1 cellular context compared by ENCODE assay signal in genomic region chr2:222892321-222892720, GRCh38.
TF ChIP-seq lines count a peak whose summit lies in the region.

No MANE protein-coding gene starts in this region.

TF ChIP-seq in SK-N-SH, 30 proteins besides CTCF, POLR2A, EP300 and RAD21 (continued from another document):
- no peak for TF ChIP-seq REST (IDR thresholded peaks at IDR 0.05; ENCODE audit: low read depth, low read length)
- no peak for TF ChIP-seq NRF1 (IDR thresholded peaks at IDR 0.05; ENCODE audit: low read depth, low read length)
- TF ChIP-seq IRF3 (IDR thresholded peaks at IDR 0.05; ENCODE audit: low read depth, low read length): no peak
- TF ChIP-seq TAF1 (IDR thresholded peaks at IDR 0.05; ENCODE audit: borderline replicate concordance, low read depth, low read length): no peak
- TF ChIP-seq MAX (IDR thresholded peaks at IDR 0.05; ENCODE audit: low read depth): no peak
- no peak for TF ChIP-seq CHD2 (IDR thresholded peaks at IDR 0.05; ENCODE audit: low read length, partially characterized antibody)
- TF ChIP-seq SMC3 (IDR thresholded peaks at IDR 0.05; ENCODE audit: low read depth, low read length): no peak
- TF ChIP-seq POLR2AphosphoS5 (IDR thresholded peaks at IDR 0.05; ENCODE audit: low read depth, low read length): no peak
- no peak for TF ChIP-seq YY1 (IDR thresholded peaks at IDR 0.05; ENCODE audit: low read depth)
- no peak for TF ChIP-seq FOSL2 (IDR thresholded peaks at IDR 0.05; ENCODE audit: borderline replicate concordance, low read depth)
